Comparison of ENCODE assay signal across 22 cellular contexts in the genomic region with DNA sequence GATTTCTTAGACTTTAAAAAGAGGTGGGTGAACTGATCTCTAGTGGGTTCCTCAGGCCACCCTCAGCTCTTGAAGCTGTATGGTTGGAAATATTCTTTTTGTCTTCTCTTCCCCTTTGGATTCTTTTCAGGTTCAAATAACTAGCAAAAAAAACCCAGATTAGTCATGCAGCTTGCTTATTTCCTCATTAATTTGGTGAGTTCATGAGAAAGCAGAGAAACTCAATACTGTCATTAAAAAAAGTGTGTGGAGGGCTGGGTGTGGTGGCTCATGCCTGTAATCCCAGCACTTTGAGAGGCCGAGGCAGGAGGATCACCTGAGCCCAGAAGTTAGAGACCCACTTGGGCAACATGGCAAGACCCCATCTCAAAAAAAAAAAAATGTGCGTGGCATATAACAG.
A peak's percentile ranks its signal among the peaks of the same experiment; 100 is the strongest.
DNase-seq lines count a peak whose midpoint lies in the region; ATAC-seq and TF ChIP-seq lines count a peak whose summit lies in the region.
"Had no signal": no experiment of that assay in that cellular context is flagged by ENCODE, and none has a peak within 500 bp of the region (broad histone marks: within the 10 kb centered on the region; RNA-seq: fewer than 3 reads in every experiment).

No MANE protein-coding gene starts in this region.

- H3K9me3 Mint-ChIP-seq in effector memory CD8-positive, alpha-beta T cell: no peaks in the 10 kb centered on the region
- no peaks in the 10 kb centered on the region for H3K9me3 Mint-ChIP-seq in progenitor cell of endocrine pancreas (ENCODE audit: low read depth)
- H3K9me3 Mint-ChIP-seq: activated CD8-positive, alpha-beta T cell treated with anti-CD3 and anti-CD28 coated beads for 36 hours; activated naive CD8-positive, alpha-beta T cell treated with anti-CD3 and anti-CD28 coated beads, Interleukin-2, amount 10 ng/mL, durations not matched to agents 7 days and 5 days; HFFc6 had no signal

- H3K4me3 ChIP-seq in GM23248 (no peak overlapping the region), NB4 (ENCODE audit: low read depth, low read length) (no peak overlapping the region)
- H3K4me3 ChIP-seq: skin epidermis had no signal

- peak; percentile 29 for DNase-seq in GM23248
- peak; percentile 15 for DNase-seq in NB4 (ENCODE audit: low read depth)
- no peak for DNase-seq in effector memory CD8-positive, alpha-beta T cell
- DNase-seq in progenitor cell of endocrine pancreas (ENCODE audit: low spot score, unreplicated experiment): no peak
- DNase-seq in NCI-H2081 (lab: John Stamatoyannopoulos, UW): no peak
- DNase-seq in NCI-H146 treated with DMSO at 0.1 percent for 48 hours (lab: John Stamatoyannopoulos, UW; ENCODE audit: unreplicated experiment): no peak
- DNase-seq in NCI-H1417 treated with DMSO at 0.1 percent for 48 hours (lab: John Stamatoyannopoulos, UW): no peak
- no peak for DNase-seq in NOMO-1 treated with dmso at 0.1 percent for 144 hours (lab: John Stamatoyannopoulos, UW; ENCODE audit: unreplicated experiment)
- DNase-seq: activated CD8-positive, alpha-beta T cell treated with anti-CD3 and anti-CD28 coated beads for 36 hours; activated effector memory CD4-positive, alpha-beta T cell treated with anti-CD3 and anti-CD28 coated beads, Interleukin-2, amount 50 U/mL, for 16 hours; activated naive CD8-positive, alpha-beta T cell treated with anti-CD3 and anti-CD28 coated beads, Interleukin-2, amount 10 ng/mL, durations not matched to agents 7 days and 5 days; activated T-cell treated with anti-CD3 and anti-CD28 coated beads for 4 hours; erythroblast; HFFc6; KBM-7; NCI-H1105 treated with DMSO at 0.1 percent for 48 hours; NCI-H2081 treated with DMSO at 0.1 percent for 48 hours; NCI-H82; OCI-M1; SHP77 treated with DMSO at 0.1 percent for 48 hours; SW 1271 had no signal

- H3K4me2 ChIP-seq in GM23248 (ENCODE audit: unreplicated experiment): no peak overlapping the region

- H3K36me3 ChIP-seq in GM23248 (ENCODE audit: low read depth): no peaks in the 10 kb centered on the region

- no peak overlapping the region for H3K9ac ChIP-seq in GM23248

- no peak overlapping the region for H3K27ac ChIP-seq in GM23248
- H3K27ac ChIP-seq: skin epidermis had no signal

- no peaks in the 10 kb centered on the region for H3K79me2 ChIP-seq in GM23248 (ENCODE audit: insufficient read depth)

- no peaks in the 10 kb centered on the region for H3F3A ChIP-seq in GM23248 (ENCODE audit: insufficient read depth)

- peaks cover 81% of the 10 kb centered on the region for H3K36me3 Mint-ChIP-seq in effector memory CD8-positive, alpha-beta T cell (ENCODE audit: insufficient read depth)
- H3K36me3 Mint-ChIP-seq in progenitor cell of endocrine pancreas (ENCODE audit: insufficient read depth): peaks cover 9% of the 10 kb centered on the region

- H4K20me1 ChIP-seq in GM23248 (ENCODE audit: insufficient read depth): no peaks in the 10 kb centered on the region

- no peaks in the 10 kb centered on the region for H3K27me3 Mint-ChIP-seq in effector memory CD8-positive, alpha-beta T cell
- no peaks in the 10 kb centered on the region for H3K27me3 Mint-ChIP-seq in progenitor cell of endocrine pancreas
- H3K27me3 Mint-ChIP-seq: activated CD8-positive, alpha-beta T cell treated with anti-CD3 and anti-CD28 coated beads for 36 hours; activated naive CD8-positive, alpha-beta T cell treated with anti-CD3 and anti-CD28 coated beads, Interleukin-2, amount 10 ng/mL, durations not matched to agents 7 days and 5 days had no signal

- no peak for TF ChIP-seq POLR2A in NB4 (IDR thresholded peaks at IDR 0.05; ENCODE audit: extremely low read depth, insufficient read length)

- no peak overlapping the region for H2AFZ ChIP-seq in GM23248

- 0 out of 2 replicates have a peak, but pooled peaks cover 2% of the 10 kb centered on the region for H3K4me1 ChIP-seq in GM23248 (ENCODE audit: insufficient read depth)

- 86 to 90% methylated on average over 2 of the region's 2 CpGs for WGBS in GM23248 (ENCODE audit: low coverage in 1 of 2, low lambda C conversion rate in 2 of 2, missing lambda C conversion rate in 2 of 2), 2 experiments

- no peak overlapping the region for H3K4me3 Mint-ChIP-seq in effector memory CD8-positive, alpha-beta T cell
- H3K4me3 Mint-ChIP-seq in progenitor cell of endocrine pancreas (ENCODE audit: low read depth): no peak overlapping the region
- H3K4me3 Mint-ChIP-seq: activated CD8-positive, alpha-beta T cell treated with anti-CD3 and anti-CD28 coated beads for 36 hours; activated naive CD8-positive, alpha-beta T cell treated with anti-CD3 and anti-CD28 coated beads, Interleukin-2, amount 10 ng/mL, durations not matched to agents 7 days and 5 days; HFFc6 had no signal

- TF ChIP-seq CTCF in NB4 (IDR thresholded peaks at IDR 0.05; ENCODE audit: low read depth, low read length): no peak
- no peak for TF ChIP-seq CTCF in progenitor cell of endocrine pancreas (IDR thresholded peaks at IDR 0.05; ENCODE audit: unreplicated experiment)

- no peaks in the 10 kb centered on the region for H3K9me3 ChIP-seq in GM23248 (ENCODE audit: low read depth)

- H3K27ac Mint-ChIP-seq in effector memory CD8-positive, alpha-beta T cell: peak overlapping the region; percentile 51 to 59
- peak overlapping the region; percentile 66 for H3K27ac Mint-ChIP-seq in progenitor cell of endocrine pancreas
- H3K27ac Mint-ChIP-seq: activated CD8-positive, alpha-beta T cell treated with anti-CD3 and anti-CD28 coated beads for 36 hours; activated naive CD8-positive, alpha-beta T cell treated with anti-CD3 and anti-CD28 coated beads, Interleukin-2, amount 10 ng/mL, durations not matched to agents 7 days and 5 days; HFFc6 had no signal

- H3K27me3 ChIP-seq in GM23248 (replicated peaks; ENCODE audit: insufficient read depth): no peaks in the 10 kb centered on the region

- H3K4me1 Mint-ChIP-seq in effector memory CD8-positive, alpha-beta T cell (ENCODE audit: low read depth in 2 of 2): peaks cover 3 to 7% of the 10 kb centered on the region in 2 donors
- no peaks in the 10 kb centered on the region for H3K4me1 Mint-ChIP-seq in progenitor cell of endocrine pancreas (ENCODE audit: low read depth)

- no peak for ATAC-seq in effector memory CD8-positive, alpha-beta T cell (replicated peaks)
- ATAC-seq: activated CD8-positive, alpha-beta T cell treated with anti-CD3 and anti-CD28 coated beads for 36 hours had no signal

- H3K9me2 ChIP-seq in GM23248 (ENCODE audit: insufficient read depth): no peaks in the 10 kb centered on the region

- in situ Hi-C loops in GM23248 (cut with MboI): no loop called here

Comparison
In these comparisons a context has a peak if more than half of its experiments do, and no peak if none do; other contexts are left out.
1. DNase-seq: peak in GM23248 (single experiment) and NB4 (single experiment); none in effector memory CD8-positive, alpha-beta T cell (0 of 3), progenitor cell of endocrine pancreas (single experiment), NCI-H2081 (0 of 2), NCI-H146 treated with DMSO at 0.1 percent for 48 hours (single experiment), NCI-H1417 treated with DMSO at 0.1 percent for 48 hours (single experiment) and NOMO-1 treated with dmso at 0.1 percent for 144 hours (single experiment).